Comparison of ENCODE assay signal across 8 cellular contexts in the genomic region with DNA sequence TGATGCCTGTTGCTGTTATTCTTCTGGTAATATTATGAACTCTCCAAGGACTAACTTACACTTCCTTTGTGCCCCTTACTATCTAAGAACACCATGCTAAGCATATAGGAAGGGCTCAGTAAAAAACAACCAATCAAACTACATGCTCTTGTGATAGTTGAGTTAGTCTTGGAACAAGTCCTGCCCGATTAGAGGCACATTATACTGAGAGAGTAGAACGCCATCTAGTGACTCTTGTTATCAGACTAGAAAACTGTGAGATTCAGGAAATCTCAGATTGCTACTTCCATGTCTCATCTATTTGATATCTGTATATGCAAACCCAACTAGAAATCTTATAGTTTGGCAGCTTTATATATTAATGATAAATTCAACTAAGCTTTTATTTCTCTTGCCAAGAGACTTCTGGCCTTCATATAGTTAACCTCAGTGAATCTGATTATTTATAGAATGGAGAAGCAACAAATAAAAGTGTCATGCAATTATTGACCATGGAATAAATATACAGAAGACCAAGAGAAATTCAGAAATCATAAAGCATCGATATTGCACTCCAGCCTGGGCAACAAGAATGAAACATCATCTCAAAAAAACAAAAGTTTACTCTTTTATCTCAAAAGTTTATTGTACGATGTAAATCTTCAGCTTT. TPM values are rescaled to one million over a fixed set of nuclear protein-coding genes. Genes with fewer than 3 reads are reported as not detected.
DNase-seq lines count a peak whose midpoint lies in the region; ATAC-seq and TF ChIP-seq lines count a peak whose summit lies in the region.

No MANE protein-coding gene starts in this region.

- no peaks in the 10 kb centered on the region; a peak in 1 of 5 replicates for H3K9me3 Mint-ChIP-seq in H9

- no peak overlapping the region for H4K8ac ChIP-seq in H9 (replicated peaks; ENCODE audit: insufficient read length, low read depth, low read length)

- TF ChIP-seq POLR2A in adrenal gland (IDR thresholded peaks at IDR 0.05): no peak

- H3T11ph ChIP-seq in H9 (ENCODE audit: low read length): no peak overlapping the region

- no peak overlapping the region for H4K5ac ChIP-seq in H9 (ENCODE audit: insufficient read length, low read depth, low read length)

- no peak overlapping the region for H3K4me2 ChIP-seq in H9 (ENCODE audit: insufficient read depth, insufficient read length, low read length)
- no peak overlapping the region for H3K4me2 ChIP-seq in smooth muscle cell

- H3K4me3 ChIP-seq in adrenal gland (no peak overlapping the region), right atrium auricular region (no peak overlapping the region), smooth muscle cell (no peak overlapping the region)

- no CpG with 5 or more reads among the region's 4 CpGs for WGBS in H9 (ENCODE audit: extremely low coverage, insufficient read length, low lambda C conversion rate)
- WGBS in adrenal gland, 4 donors: 15 to 18% (median 16%) methylated on average over 4 of the region's 4 CpGs
- WGBS in smooth muscle cell (ENCODE audit: low lambda C conversion rate): 24% methylated on average over 4 of the region's 4 CpGs

- H3K23me2 ChIP-seq in H9 (ENCODE audit: insufficient read length, low read depth, low read length, poor library complexity, severe bottlenecking): no peaks in the 10 kb centered on the region

- H3K18ac ChIP-seq in H9 (ENCODE audit: insufficient read length, low read depth, low read length): no peak overlapping the region

- no peaks in the 10 kb centered on the region for H3F3A ChIP-seq in smooth muscle cell (ENCODE audit: low read depth)

- H2BK15ac ChIP-seq in H9 (ENCODE audit: low read depth, low read length): no peak overlapping the region

- no peak overlapping the region for H2AK5ac ChIP-seq in H9 (ENCODE audit: insufficient read length, low read length)

- ATAC-seq in HG03378 (IDR thresholded peaks at IDR 0.05; ENCODE audit: unreplicated experiment) (no peak), HG02981 (IDR thresholded peaks at IDR 0.05; ENCODE audit: unreplicated experiment) (no peak)

- H3K9me3 ChIP-seq in H9 (ENCODE audit: control insufficient read depth, low read depth, low read length): no peaks in the 10 kb centered on the region
- H3K9me3 ChIP-seq in adrenal gland (replicated peaks in 1 of 3): no peaks in the 10 kb centered on the region
- no peaks in the 10 kb centered on the region for H3K9me3 ChIP-seq in right atrium auricular region
- no peaks in the 10 kb centered on the region for H3K9me3 ChIP-seq in smooth muscle cell (replicated peaks; ENCODE audit: low read depth)

- H3K4ac ChIP-seq in H9 (ENCODE audit: low read depth, low read length): no peak overlapping the region

- no peak overlapping the region for H3K27ac Mint-ChIP-seq in H9

- H3K9ac ChIP-seq in H9 (ENCODE audit: extremely low read depth, insufficient read length, low read length) (no peak overlapping the region), smooth muscle cell (ENCODE audit: low read depth) (no peak overlapping the region)

- H3K27ac ChIP-seq in H9 (ENCODE audit: insufficient read length, low read depth, low read length): no peak overlapping the region
- H3K27ac ChIP-seq in adrenal gland: no peak overlapping the region
- H3K27ac ChIP-seq in right atrium auricular region: no peak overlapping the region
- H3K27ac ChIP-seq in smooth muscle cell (ENCODE audit: low read depth): no peak overlapping the region

- H2BK5ac ChIP-seq in H9 (ENCODE audit: insufficient read length, low read length): no peak overlapping the region

- H2AFZ ChIP-seq in H9 (ENCODE audit: low read length): no peak overlapping the region
- H2AFZ ChIP-seq in smooth muscle cell (ENCODE audit: low read depth): no peak overlapping the region

- no peaks in the 10 kb centered on the region for H3K36me3 Mint-ChIP-seq in H9 (ENCODE audit: insufficient read depth in 1 of 3, low read depth in 3 of 3)

- DNase-seq in CD1c-positive myeloid dendritic cell (ENCODE audit: extremely low spot score) (peak; percentile 71), H9 (no peak), NCI-H446 treated with DMSO at 0.1 percent for 48 hours (lab: John Stamatoyannopoulos, UW) (peak; percentile 51), adrenal gland (no peak), right atrium auricular region (ENCODE audit: low spot score) (no peak), smooth muscle cell (lab: John Stamatoyannopoulos, UW; ENCODE audit: unreplicated experiment) (no peak)

- TF ChIP-seq CTCF in H9 (conservative IDR thresholded peaks at IDR 0.05): peak; percentile 80
- TF ChIP-seq CTCF in adrenal gland (IDR thresholded peaks at IDR 0.05): peak; percentile 28 to 57 (median 52)
- TF ChIP-seq CTCF in right atrium auricular region (IDR thresholded peaks at IDR 0.05): peak; percentile 44 to 65
- TF ChIP-seq CTCF in smooth muscle cell (IDR thresholded peaks at IDR 0.05; ENCODE audit: borderline replicate concordance, insufficient read depth, poor library complexity, severe bottlenecking): peak; percentile 56

- H3K79me1 ChIP-seq in H9 (ENCODE audit: insufficient read depth, low read depth, low read length, poor library complexity, severe bottlenecking): no peaks in the 10 kb centered on the region

- H2BK20ac ChIP-seq in H9 (ENCODE audit: low read depth, low read length, poor library complexity, severe bottlenecking): no peak overlapping the region

- no peaks in the 10 kb centered on the region for H3K36me3 ChIP-seq in adrenal gland (replicated peaks in 1 of 2)
- no peaks in the 10 kb centered on the region for H3K36me3 ChIP-seq in right atrium auricular region
- H3K36me3 ChIP-seq in smooth muscle cell (ENCODE audit: low read depth): no peaks in the 10 kb centered on the region

- H2BK120ac ChIP-seq in H9 (ENCODE audit: low read depth, low read length, poor library complexity, severe bottlenecking): no peak overlapping the region

- peaks cover 11 to 14% of the 10 kb centered on the region in 2 experiments for H3K4me1 Mint-ChIP-seq in H9

- no peak overlapping the region for H3K23ac ChIP-seq in H9 (ENCODE audit: insufficient read length, low read depth, low read length)

- intact Hi-C loops in adrenal gland (cut with DNase I): loop anchor here in 1 of 2 donors (10.0 kb wide), 1 partner anchor 431 kb away; no protein-coding TSS in a partner anchor

- no peak overlapping the region for H4K91ac ChIP-seq in H9 (ENCODE audit: insufficient read length, low read depth, low read length)

- H3K4me1 ChIP-seq in H9 (ENCODE audit: insufficient read depth, low read length) (peaks cover 5% of the 10 kb centered on the region; the same call in 1 of the 2 replicates), adrenal gland (replicated peaks in 1 of 2) (no peaks in the 10 kb centered on the region), right atrium auricular region (no peaks in the 10 kb centered on the region), smooth muscle cell (ENCODE audit: low read depth) (no peaks in the 10 kb centered on the region)

- H3K79me2 ChIP-seq in H9 (ENCODE audit: insufficient read depth, low read length) (no peaks in the 10 kb centered on the region), smooth muscle cell (ENCODE audit: low read depth) (no peaks in the 10 kb centered on the region)

- no peak overlapping the region for H2BK12ac ChIP-seq in H9 (ENCODE audit: insufficient read length, low read depth, low read length)

- H3K27me3 ChIP-seq in H9 (ENCODE audit: insufficient read depth, low read length) (no peaks in the 10 kb centered on the region), adrenal gland (no peaks in the 10 kb centered on the region), right atrium auricular region (no peaks in the 10 kb centered on the region), smooth muscle cell (ENCODE audit: low read depth) (no peaks in the 10 kb centered on the region)

- peaks cover 7% of the 10 kb centered on the region for H3K27me3 Mint-ChIP-seq in H9 (ENCODE audit: low read depth)

- H3K4me3 Mint-ChIP-seq in H9: no peak overlapping the region

- H3K14ac ChIP-seq in H9 (ENCODE audit: insufficient read depth, low read length): no peak overlapping the region

- no peak overlapping the region for H3K56ac ChIP-seq in H9 (ENCODE audit: insufficient read length, low read depth, low read length)

- no peaks in the 10 kb centered on the region for H4K20me1 ChIP-seq in H9 (ENCODE audit: control insufficient read depth, insufficient read depth, insufficient read length)
- no peaks in the 10 kb centered on the region for H4K20me1 ChIP-seq in smooth muscle cell (ENCODE audit: low read depth)

RNA-seq across cellular contexts. Expression of a gene that starts 7.8 kb away (rescaled TPM):
- 282 and 290 TPM in 2 replicates for total RNA-seq in H9 (2021)
- total RNA-seq in adrenal gland: 100 to 1,000 TPM in 3 of 8 donors, 10 to 100 TPM in 5; 30.0 to 121 (median 94.6) TPM
- polyA plus RNA-seq in adrenal gland: 10 to 100 TPM; 47.3 to 82.0 (median 78.6) TPM
- total RNA-seq in right atrium auricular region: 10 to 100 TPM; 49.5 to 50.5 TPM
- 53.8 and 70.1 TPM in 2 replicates for total RNA-seq in smooth muscle cell
- polyA plus RNA-seq in smooth muscle cell: 96.0 and 129 TPM in 2 replicates

Comparison
In these comparisons a context has a peak if more than half of its experiments do, and no peak if none do; other contexts are left out.
1. DNase-seq: peak in CD1c-positive myeloid dendritic cell (single experiment) and NCI-H446 treated with DMSO at 0.1 percent for 48 hours (single experiment); none in H9 (single experiment), adrenal gland (0 of 7), right atrium auricular region (single experiment) and smooth muscle cell (single experiment).
2. Peak in every context shown above with its lines, with median percentiles within 50 percentile points of each other: CTCF ChIP-seq.